In the genomic region with DNA sequence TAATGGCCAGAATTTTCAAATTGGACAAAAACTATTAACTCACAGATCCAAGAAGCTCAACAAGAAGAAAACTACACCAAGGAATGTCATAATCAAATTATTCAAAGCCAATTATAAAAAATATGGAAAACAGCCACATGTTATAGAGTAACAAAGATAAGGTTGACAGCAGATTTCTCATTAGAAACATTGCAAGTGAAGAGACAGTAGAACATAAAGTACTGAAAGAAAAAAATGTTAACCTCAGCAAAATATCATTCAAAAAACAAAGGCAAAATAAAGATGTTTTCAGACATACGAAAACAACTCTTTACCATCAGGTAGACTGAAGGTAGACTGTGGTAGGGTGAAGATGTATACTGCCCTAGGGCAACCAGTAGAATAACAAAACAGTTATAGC, we compare ENCODE assay signal across 2 cellular contexts.
TF ChIP-seq lines count a peak whose summit lies in the region.

No MANE protein-coding gene starts in this region.

TF ChIP-seq in HCT116, 20 proteins besides CTCF, POLR2A, EP300 and RAD21:
- TF ChIP-seq CBX3 (IDR thresholded peaks at IDR 0.05; ENCODE audit: low read depth) (peak; percentile 59; the same call in 1 of the 2 replicates), SIN3A (IDR thresholded peaks at IDR 0.05; ENCODE audit: low read depth) (no peak)

TF ChIP-seq in H1, 55 proteins besides CTCF, POLR2A, EP300 and RAD21:
- TF ChIP-seq MAFK (IDR thresholded peaks at IDR 0.05; ENCODE audit: low read depth, low read length) (peak; percentile 58; the same call in 1 of the 2 replicates), SIN3A (conservative IDR thresholded peaks at IDR 0.05 in 1 of 2, IDR thresholded peaks at IDR 0.05 in 1 of 2; ENCODE audit: low read depth in 1 of 2, low read length in 2 of 2) (no peak)
